ENCODE assay signal across 8 cellular contexts in the genomic region with DNA sequence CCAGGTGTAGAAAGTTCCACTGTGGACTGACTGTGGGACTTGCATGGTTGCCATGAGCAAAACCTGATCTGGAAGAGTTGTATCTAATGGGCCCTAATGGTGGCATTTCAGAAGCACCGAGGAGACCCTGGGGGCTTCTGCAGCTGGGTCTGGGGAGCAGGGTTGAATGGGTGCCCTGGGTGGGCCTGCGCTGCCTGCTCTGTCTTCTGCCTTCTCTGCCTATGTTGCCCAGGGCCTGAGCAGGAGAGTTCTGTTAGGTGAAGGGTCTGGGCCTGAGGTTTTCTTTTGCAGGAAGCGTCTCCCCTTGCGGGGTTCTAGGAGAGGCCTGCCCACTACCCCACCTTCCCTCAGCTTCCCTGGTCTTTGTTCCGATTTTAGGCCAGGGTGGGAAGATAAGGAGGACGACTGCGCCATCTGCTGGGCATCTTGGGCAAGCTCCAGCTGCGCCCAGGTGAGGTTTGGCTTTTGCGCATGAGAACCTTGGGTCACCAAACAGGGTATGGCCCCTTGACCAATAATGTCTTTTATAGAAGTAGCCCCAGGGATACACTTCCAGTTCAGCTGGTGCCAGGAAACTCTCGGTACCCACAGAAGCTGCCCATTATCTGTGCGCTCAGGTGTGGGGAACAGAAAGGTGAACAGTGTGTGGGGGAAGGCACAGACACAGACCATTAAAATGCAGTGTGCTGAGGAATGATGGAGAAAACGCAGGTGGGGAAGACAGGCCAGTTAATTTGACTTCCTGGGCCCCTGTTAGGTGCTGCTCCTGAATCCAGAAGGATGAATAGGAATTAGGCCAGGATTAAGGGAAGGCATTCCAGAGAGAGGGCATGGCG. TPM values are rescaled to one million over a fixed set of nuclear protein-coding genes. Genes with fewer than 3 reads are reported as not detected.
DNase-seq lines count a peak whose midpoint lies in the region; TF ChIP-seq lines count a peak whose summit lies in the region.

No MANE protein-coding gene starts in this region.

- CTCF ChIA-PET in GM10248 (lab: Yijun Ruan, JAX): interaction anchor here (0.7 to 4.6 kb wide), 30 partner anchors 8 to 778 kb away, joined by 3 to 38 read pairs (median 4); no protein-coding TSS in a partner anchor
- CTCF ChIA-PET in HEK293T (lab: Yijun Ruan, JAX): interaction anchor here (0.6 to 4.5 kb wide), 9 partner anchors 110 to 779 kb away, joined by 3 to 29 read pairs (median 3); no protein-coding TSS in a partner anchor

- no peak for TF ChIP-seq POLR2A in breast epithelium (IDR thresholded peaks at IDR 0.05)

- DNase-seq in GM10248 (ENCODE audit: extremely low spot score): peak; percentile 73
- DNase-seq in HEK293T (ENCODE audit: extremely low spot score): peak; percentile 74
- DNase-seq in NCI-H128 (lab: John Stamatoyannopoulos, UW; ENCODE audit: unreplicated experiment): peak; percentile 29
- DNase-seq in UCSD-AML1 (lab: John Stamatoyannopoulos, UW; ENCODE audit: unreplicated experiment): peak; percentile 54
- DNase-seq in breast epithelium (ENCODE audit: low spot score in 2 of 2): peak; percentile 22 to 61
- DNase-seq in kidney glomerular epithelial cell (lab: John Stamatoyannopoulos, UW): peak; percentile 24
- DNase-seq in stimulated activated CD4-positive, alpha-beta T cell treated with anti-CD3 and anti-CD28 coated beads, TNF-alpha, amount 100 ng/mL, for 4 hours (ENCODE audit: low read depth in 3 of 3): peak; percentile 11 to 33 (median 22)
- DNase-seq in globus pallidus (ENCODE audit: low spot score): no peak

- no peak overlapping the region for H3K4me3 ChIP-seq in breast epithelium

- no peak overlapping the region for H3K27ac ChIP-seq in breast epithelium

- intact Hi-C loops in breast epithelium (cut with DNase I; ENCODE audit: low total_unique reads): loop anchor here (5.0 kb wide), 1 partner anchor 649 kb away; a partner anchor contains a TSS

- H3K4me1 ChIP-seq in breast epithelium: no peaks in the 10 kb centered on the region

- peak; percentile 86 for TF ChIP-seq CTCF in GM10248 (IDR thresholded peaks at IDR 0.05; ENCODE audit: control extremely low read depth, extremely low read depth, low read depth, missing control alignments)
- peak; percentile 64 to 86 (median 75) for TF ChIP-seq CTCF in breast epithelium (IDR thresholded peaks at IDR 0.05)

- no peaks in the 10 kb centered on the region for H3K9me3 ChIP-seq in breast epithelium

- H3K36me3 ChIP-seq in breast epithelium: no peaks in the 10 kb centered on the region

- no peaks in the 10 kb centered on the region for H3K27me3 ChIP-seq in breast epithelium

- POLR2A ChIA-PET in GM10248 (lab: Yijun Ruan, JAX): no interaction called here
- POLR2A ChIA-PET in HEK293T (lab: Yijun Ruan, JAX): interaction anchor here (1.1 kb wide), 1 partner anchor 442 kb away, joined by 3 read pairs; no protein-coding TSS in a partner anchor

TF ChIP-seq in HEK293T, 16 proteins besides CTCF, POLR2A, EP300 and RAD21:
- TF ChIP-seq NFRKB (IDR thresholded peaks at IDR 0.05) (no peak), SUZ12 (IDR thresholded peaks at IDR 0.05) (no peak), BHLHE40 (IDR thresholded peaks at IDR 0.05; ENCODE audit: borderline replicate concordance) (no peak), ELF4 (IDR thresholded peaks at IDR 0.05) (no peak), ARNT (IDR thresholded peaks at IDR 0.05) (no peak), LEF1 (IDR thresholded peaks at IDR 0.05; ENCODE audit: borderline replicate concordance) (no peak), FOXA1 (IDR thresholded peaks at IDR 0.05) (no peak), HDGF (IDR thresholded peaks at IDR 0.05; ENCODE audit: borderline replicate concordance) (no peak), CTBP1 (IDR thresholded peaks at IDR 0.05; ENCODE audit: borderline replicate concordance) (no peak), TARDBP (IDR thresholded peaks at IDR 0.05) (no peak), L3MBTL2 (conservative IDR thresholded peaks at IDR 0.05) (no peak), FOXK2 (IDR thresholded peaks at IDR 0.05) (no peak), SP1 (IDR thresholded peaks at IDR 0.05) (no peak)
- TF ChIP-seq, protein P1, sequence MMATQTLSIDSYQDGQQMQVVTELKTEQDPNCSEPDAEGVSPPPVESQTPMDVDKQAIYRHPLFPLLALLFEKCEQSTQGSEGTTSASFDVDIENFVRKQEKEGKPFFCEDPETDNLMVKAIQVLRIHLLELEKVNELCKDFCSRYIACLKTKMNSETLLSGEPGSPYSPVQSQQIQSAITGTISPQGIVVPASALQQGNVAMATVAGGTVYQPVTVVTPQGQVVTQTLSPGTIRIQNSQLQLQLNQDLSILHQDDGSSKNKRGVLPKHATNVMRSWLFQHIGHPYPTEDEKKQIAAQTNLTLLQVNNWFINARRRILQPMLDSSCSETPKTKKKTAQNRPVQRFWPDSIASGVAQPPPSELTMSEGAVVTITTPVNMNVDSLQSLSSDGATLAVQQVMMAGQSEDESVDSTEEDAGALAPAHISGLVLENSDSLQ (IDR thresholded peaks at IDR 0.05): no peak

RNA-seq across cellular contexts. Expression of a gene that starts 23.2 kb away (rescaled TPM):
- total RNA-seq in breast epithelium: 10 to 100 TPM; 38.3 to 61.6 (median 53.6) TPM

RNA-seq across cellular contexts. Expression of a gene that starts 30.1 kb away (rescaled TPM):
- 10 to 100 TPM in 2 of 3 donors, 1 to 10 TPM in 1; 5.6 to 16.1 (median 16.0) TPM for total RNA-seq in breast epithelium
